Comparison of ENCODE assay signal across 8 cellular contexts in the genomic region with DNA sequence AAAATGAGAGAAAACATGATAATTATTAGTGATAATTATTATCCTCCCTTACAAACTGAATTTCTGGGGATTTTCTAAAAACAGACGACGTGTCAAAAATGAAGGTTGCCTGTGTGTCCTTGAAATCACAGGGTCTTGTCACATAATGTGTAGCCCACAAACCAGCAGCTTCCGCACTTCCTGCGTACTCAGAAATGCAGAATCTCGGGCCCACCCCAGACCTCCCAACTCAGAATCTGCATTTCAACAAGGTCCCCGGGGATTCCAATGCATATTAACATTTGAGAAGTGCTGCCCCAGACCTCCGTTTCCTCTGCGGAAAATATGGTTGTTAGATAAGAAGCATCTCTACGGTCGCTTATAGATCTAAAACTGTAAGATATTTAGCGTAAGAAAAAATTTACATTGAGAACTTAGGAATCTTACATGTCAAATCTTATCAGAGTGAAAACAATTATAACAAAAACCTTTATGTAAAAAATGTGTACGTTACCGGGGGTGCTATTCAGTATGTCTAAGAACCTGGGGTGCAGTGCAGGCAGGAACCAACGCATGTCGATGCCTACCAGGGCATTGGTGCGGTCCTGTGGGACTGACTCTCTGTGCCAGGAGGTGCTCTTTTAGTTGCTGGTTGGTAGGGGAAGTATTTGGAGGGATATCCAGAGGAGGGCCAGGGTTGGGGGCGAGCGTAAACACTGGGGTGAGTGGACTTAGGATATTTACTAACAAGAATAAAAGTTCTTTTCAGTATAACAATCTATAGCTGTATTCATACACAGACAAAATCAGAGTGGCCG. TPM values are rescaled to one million over a fixed set of nuclear protein-coding genes. Genes with fewer than 3 reads are reported as not detected.
A peak's percentile ranks its signal among the peaks of the same experiment; 100 is the strongest.
DNase-seq lines count a peak whose midpoint lies in the region; FAIRE-seq and TF ChIP-seq lines count a peak whose summit lies in the region.

No MANE protein-coding gene starts in this region.

- no peaks in the 10 kb centered on the region for H4K20me1 ChIP-seq in KMS-11 (ENCODE audit: insufficient read depth)
- H4K20me1 ChIP-seq in neural progenitor cell (ENCODE audit: low read depth): no peaks in the 10 kb centered on the region

- H3K4me1 Mint-ChIP-seq in neural progenitor cell: peaks cover 10% of the 10 kb centered on the region

- no peaks in the 10 kb centered on the region for H3K27me3 ChIP-seq in KMS-11 (ENCODE audit: insufficient read depth, low read depth)
- H3K27me3 ChIP-seq in ectodermal cell (ENCODE audit: control insufficient read depth, insufficient read depth, low read length, poor library complexity, severe bottlenecking): no peaks in the 10 kb centered on the region
- no peaks in the 10 kb centered on the region for H3K27me3 ChIP-seq in neural progenitor cell

- H3K4me2 ChIP-seq in KMS-11 (no peak overlapping the region; the same call in 1 of the 2 replicates), neural progenitor cell (peak overlapping the region; percentile 80)

- H3K27ac ChIP-seq in KMS-11 (no peak overlapping the region), ectodermal cell (ENCODE audit: insufficient read depth, low read depth, low read length, poor library complexity, severe bottlenecking) (no peak overlapping the region), neural progenitor cell (no peak overlapping the region)

- DNase-seq in activated CD8-positive, alpha-beta memory T cell treated with anti-CD3 and anti-CD28 coated beads for 24 hours: peak; percentile 68
- no peak for DNase-seq in activated CD8-positive, alpha-beta memory T cell treated with anti-CD3 and anti-CD28 coated beads, Interleukin-2, amount 50 U/mL, for 48 hours
- DNase-seq in neural progenitor cell (ENCODE audit: low spot score) (peak; percentile 37), urothelium cell line (ENCODE audit: low spot score) (no peak), SW480 (ENCODE audit: low spot score) (no peak)
- no peak for DNase-seq in stimulated activated CD4-positive, alpha-beta T cell treated with anti-CD3 and anti-CD28 coated beads, Interleukin-12 subunit alpha, Interleukin-12 subunit beta, amount 100 ng/mL, for 4 hours

- no peak overlapping the region for H3K9ac ChIP-seq in KMS-11
- H3K9ac ChIP-seq in neural progenitor cell: no peak overlapping the region

- H3K4me3 ChIP-seq in KMS-11 (IDR thresholded peaks at IDR 0.05; ENCODE audit: insufficient read depth, low read depth, low read length) (no peak overlapping the region), ectodermal cell (ENCODE audit: insufficient read depth, low read depth, low read length) (peak overlapping the region; percentile 32), neural progenitor cell (peak overlapping the region; percentile 47)

- no peak for FAIRE-seq in urothelium cell line (lab: Jason Lieb, UNC)

- TF ChIP-seq CTCF in KMS-11 (conservative IDR thresholded peaks at IDR 0.05; ENCODE audit: low read depth, low read length): peak; percentile 44
- TF ChIP-seq CTCF in neural progenitor cell (IDR thresholded peaks at IDR 0.05): peak; percentile 2

- H3F3A ChIP-seq in neural progenitor cell (ENCODE audit: low read depth): peaks cover 9% of the 10 kb centered on the region

- H3K9me3 ChIP-seq in ectodermal cell (ENCODE audit: control insufficient read depth, low read length) (no peaks in the 10 kb centered on the region), neural progenitor cell (ENCODE audit: low read depth) (no peaks in the 10 kb centered on the region)

- peaks cover 24% of the 10 kb centered on the region for H3K4me1 ChIP-seq in KMS-11 (ENCODE audit: low read depth, poor library complexity, severe bottlenecking)
- no peaks in the 10 kb centered on the region for H3K4me1 ChIP-seq in ectodermal cell (ENCODE audit: control insufficient read depth, insufficient read depth, low read length)
- H3K4me1 ChIP-seq in neural progenitor cell: no peaks in the 10 kb centered on the region

- no peak overlapping the region for H3K27ac Mint-ChIP-seq in neural progenitor cell

- H3K27me3 Mint-ChIP-seq in neural progenitor cell (ENCODE audit: insufficient read depth, low read depth): no peaks in the 10 kb centered on the region

- H3K36me3 Mint-ChIP-seq in neural progenitor cell: no peaks in the 10 kb centered on the region

- H3K36me3 ChIP-seq in KMS-11 (ENCODE audit: insufficient read depth): no peaks in the 10 kb centered on the region
- no peaks in the 10 kb centered on the region for H3K36me3 ChIP-seq in ectodermal cell (ENCODE audit: control insufficient read depth, insufficient read depth, low read length)
- no peaks in the 10 kb centered on the region for H3K36me3 ChIP-seq in neural progenitor cell

- H3K79me2 ChIP-seq in KMS-11 (ENCODE audit: insufficient read depth, low read depth): no peaks in the 10 kb centered on the region
- no peaks in the 10 kb centered on the region for H3K79me2 ChIP-seq in neural progenitor cell (ENCODE audit: low read depth)

- H3K4me3 Mint-ChIP-seq in neural progenitor cell: peak overlapping the region; percentile 72

- WGBS in ectodermal cell, 2 experiments: 17 to 20% methylated on average over 16 to 17 of the region's 19 CpGs

- H2AFZ ChIP-seq in KMS-11 (ENCODE audit: low read depth) (no peak overlapping the region), neural progenitor cell (replicated peaks) (peak overlapping the region; percentile 97)

- H3K9me3 Mint-ChIP-seq in neural progenitor cell: no peaks in the 10 kb centered on the region

RNA-seq across cellular contexts. Expression of gene CDKL4, which starts 15.2 kb away (rescaled TPM):
- not detected for polyA plus RNA-seq in ectodermal cell (2013, experiment 1 of 4)
- 0.18 TPM for polyA plus RNA-seq in ectodermal cell (2013, experiment 2 of 4)
- not detected for polyA plus RNA-seq in ectodermal cell (2013, experiment 3 of 4)
- not detected for polyA plus RNA-seq in ectodermal cell (2013, experiment 4 of 4)
- not detected in 2 replicates for total RNA-seq in neural progenitor cell (ENCODE audit: low replicate concordance)

Comparison
In these comparisons a context has a peak if more than half of its experiments do, and no peak if none do; other contexts are left out.
1. DNase-seq: peak in activated CD8-positive, alpha-beta memory T cell treated with anti-CD3 and anti-CD28 coated beads for 24 hours (single experiment) and neural progenitor cell (single experiment); none in activated CD8-positive, alpha-beta memory T cell treated with anti-CD3 and anti-CD28 coated beads, Interleukin-2, amount 50 U/mL, for 48 hours (single experiment), urothelium cell line (single experiment), SW480 (single experiment) and stimulated activated CD4-positive, alpha-beta T cell treated with anti-CD3 and anti-CD28 coated beads, Interleukin-12 subunit alpha, Interleukin-12 subunit beta, amount 100 ng/mL, for 4 hours (single experiment).